34 cellular contexts compared by ENCODE assay signal in genomic region chr3:171684226-171684625, GRCh38.
"Had no signal": no experiment of that assay in that cellular context is flagged by ENCODE, and none has a peak within 500 bp of the region (broad histone marks: within the 10 kb centered on the region; RNA-seq: fewer than 3 reads in every experiment).

No MANE protein-coding gene starts in this region.

- ATAC-seq: activated naive CD8-positive, alpha-beta T cell treated with anti-CD3 and anti-CD28 coated beads, Interleukin-2, amount 50 U/mL, for 24 hours; activated T-cell treated with anti-CD3 and anti-CD28 coated beads, Interleukin-2, amount 50 U/mL, for 4 hours; Panc1; SK-N-SH treated with all-trans-retinoic acid at 6 μM for 48 hours; T-cell; T-helper 17 cell had no signal

- H3K4me2 ChIP-seq: KMS-11 had no signal

- H3K27ac ChIP-seq: KMS-11, VCaP had no signal

- DNase-seq: activated B cell treated with CpG ODN at 0.5 μM for 24 hours; activated CD4-positive, alpha-beta memory T cell treated with anti-CD3 and anti-CD28 coated beads for 36 hours; activated CD4-positive, alpha-beta T cell treated with anti-CD3 and anti-CD28 coated beads for 4 hours; activated CD4-positive, alpha-beta T cell treated with anti-CD3 and anti-CD28 coated beads, Interleukin-2, amount 50 U/mL, for 1 hour; activated CD4-positive, CD25-positive, alpha-beta regulatory T cell treated with anti-CD3 and anti-CD28 coated beads, Interleukin-2, amount 50 U/mL, for 72 hours; activated CD8-positive, alpha-beta memory T cell treated with anti-CD3 and anti-CD28 coated beads, Interleukin-2, amount 50 U/mL, for 4 hours; activated effector memory CD4-positive, alpha-beta T cell treated with Interleukin-2 at 50 U/mL for 16 hours; activated naive CD4-positive, alpha-beta T cell treated with anti-CD3 and anti-CD28 coated beads, Interleukin-2, amount 10 ng/mL, durations not matched to agents 7 days and 5 days; activated naive CD8-positive, alpha-beta T cell treated with anti-CD3 and anti-CD28 coated beads, Interleukin-2, amount 50 U/mL, for 24 hours; activated T-cell treated with anti-CD3 and anti-CD28 coated beads for 4 hours; activated T-cell treated with anti-CD3 and anti-CD28 coated beads, Interleukin-2, amount 50 U/mL, for 4 hours; anterior cingulate cortex; central memory CD4-positive, alpha-beta T cell; MM.1S; MV-4-11; NCI-H1092; NCI-H1417; NCI-H146; NCI-H187; NCI-H2029 treated with DMSO at 0.1 percent for 48 hours; NCI-H2107; NCI-H2171 treated with DMSO at 0.1 percent for 48 hours; NCI-H2227 treated with DMSO at 0.1 percent for 48 hours; NCI-H446; NCI-H510A treated with DMSO at 0.1 percent for 48 hours; RPMI8226; SIG-M5; T-cell; T-helper 17 cell had no signal

- FAIRE-seq: bronchial epithelial cell had no signal

- H3K9ac ChIP-seq: KMS-11 had no signal
